27 cellular contexts compared by ENCODE assay signal in genomic region chr9:11269036-11269435, GRCh38.
DNase-seq lines count a peak whose midpoint lies in the region; TF ChIP-seq lines count a peak whose summit lies in the region.
"Had no signal": no experiment of that assay in that cellular context is flagged by ENCODE, and none has a peak within 500 bp of the region (broad histone marks: within the 10 kb centered on the region; RNA-seq: fewer than 3 reads in every experiment).

No MANE protein-coding gene starts in this region.

- intact Hi-C loops in activated CD4-positive, alpha-beta memory T cell treated with anti-CD3 and anti-CD28 coated beads for 36 hours (cut with micrococcal nuclease) = no loop called here

- POLR2A ChIA-PET in activated CD4-positive, alpha-beta memory T cell treated with anti-CD3 and anti-CD28 coated beads for 36 hours (lab: Charles Lee) = no interaction called here

- H3K4me1 ChIP-seq in BE2C = no peaks in the 10 kb centered on the region
- H3K4me1 ChIP-seq: A549, testis, uterus had no signal

- H3K27ac Mint-ChIP-seq in activated CD4-positive, alpha-beta memory T cell treated with anti-CD3 and anti-CD28 coated beads for 36 hours = no peak overlapping the region
- H3K27ac Mint-ChIP-seq: activated CD4-positive, alpha-beta T cell treated with anti-CD3 and anti-CD28 coated beads for 36 hours; brain; CD4-positive, alpha-beta memory T cell; T-helper 2 cell treated with Interferon-gamma antibody and Interleukin-4, amounts not matched to agents 5 μg/mL and 100 μg/mL, for 36 hours had no signal

- no peaks in the 10 kb centered on the region for H3K36me3 ChIP-seq in BE2C
- H3K36me3 ChIP-seq: uterus had no signal

- H3K9me3 ChIP-seq in BE2C = no peaks in the 10 kb centered on the region
- H3K9me3 ChIP-seq: testis, uterus had no signal

- peaks cover 35% of the 10 kb centered on the region for H3K9me3 Mint-ChIP-seq in activated CD4-positive, alpha-beta memory T cell treated with anti-CD3 and anti-CD28 coated beads for 36 hours

- TF ChIP-seq POLR2A in NB4 (IDR thresholded peaks at IDR 0.05; ENCODE audit: extremely low read depth, insufficient read length) = no peak

- H3K4me3 Mint-ChIP-seq in activated CD4-positive, alpha-beta memory T cell treated with anti-CD3 and anti-CD28 coated beads for 36 hours = no peak overlapping the region
- H3K4me3 Mint-ChIP-seq: activated CD4-positive, alpha-beta T cell treated with anti-CD3 and anti-CD28 coated beads for 36 hours; brain; CD4-positive, alpha-beta memory T cell; T-helper 2 cell treated with Interferon-gamma antibody and Interleukin-4, amounts not matched to agents 5 μg/mL and 100 μg/mL, for 36 hours had no signal

- H3K27me3 Mint-ChIP-seq in activated CD4-positive, alpha-beta memory T cell treated with anti-CD3 and anti-CD28 coated beads for 36 hours = no peaks in the 10 kb centered on the region
- H3K27me3 Mint-ChIP-seq: activated CD4-positive, alpha-beta T cell treated with anti-CD3 and anti-CD28 coated beads for 36 hours; CD4-positive, alpha-beta memory T cell had no signal

- H3K36me3 Mint-ChIP-seq in activated CD4-positive, alpha-beta memory T cell treated with anti-CD3 and anti-CD28 coated beads for 36 hours = no peaks in the 10 kb centered on the region
- H3K36me3 Mint-ChIP-seq: brain; CD4-positive, alpha-beta memory T cell had no signal

- no peak for TF ChIP-seq CTCF in NB4 (IDR thresholded peaks at IDR 0.05; ENCODE audit: low read depth, low read length)
- TF ChIP-seq CTCF in epithelial cell of esophagus (IDR thresholded peaks at IDR 0.05; ENCODE audit: insufficient read depth, low read depth, low read length, missing control alignments) = no peak
- no peak for TF ChIP-seq CTCF in BE2C (IDR thresholded peaks at IDR 0.05; ENCODE audit: low read depth, low read length)

- CTCF ChIA-PET in activated CD4-positive, alpha-beta memory T cell treated with anti-CD3 and anti-CD28 coated beads for 36 hours (lab: Charles Lee) = no interaction called here

- H3K27me3 ChIP-seq in BE2C = no peaks in the 10 kb centered on the region
- H3K27me3 ChIP-seq: testis, uterus had no signal

- H3K4me1 Mint-ChIP-seq in activated CD4-positive, alpha-beta memory T cell treated with anti-CD3 and anti-CD28 coated beads for 36 hours (ENCODE audit: low read depth) = no peaks in the 10 kb centered on the region
- H3K4me1 Mint-ChIP-seq: activated CD4-positive, alpha-beta T cell treated with anti-CD3 and anti-CD28 coated beads for 36 hours; brain; CD4-positive, alpha-beta memory T cell had no signal

- DNase-seq in NCI-H146 (lab: John Stamatoyannopoulos, UW) (peak; percentile 2), NCI-H146 treated with DMSO at 0.1 percent for 48 hours (lab: John Stamatoyannopoulos, UW; ENCODE audit: unreplicated experiment) (no peak), NB4 (ENCODE audit: low read depth) (peak; percentile 25), epithelial cell of esophagus (ENCODE audit: low read depth) (peak; percentile 18), lung microvascular endothelial cell (ENCODE audit: low read depth in 2 of 2) (peak; percentile 0 to 2), BE2C (no peak)
- DNase-seq in activated CD4-positive, alpha-beta memory T cell treated with anti-CD3 and anti-CD28 coated beads for 36 hours = no peak
- DNase-seq in effector CD8-positive, alpha-beta T cell (lab: John Stamatoyannopoulos, UW) = no peak
- DNase-seq: activated CD4-positive, alpha-beta T cell treated with anti-CD3 and anti-CD28 coated beads for 36 hours; activated CD8-positive, alpha-beta memory T cell treated with anti-CD3 and anti-CD28 coated beads for 24 hours; activated T-cell treated with anti-CD3 and anti-CD28 coated beads, Interleukin-2, amount 50 U/mL, for 1 hour; AML-193; CD4-positive, alpha-beta memory T cell; DMS153; foreskin fibroblast; GDM1; head of caudate nucleus; NCI-H1048; NCI-H2029; nucleus accumbens; SHP77 treated with DMSO at 0.1 percent for 48 hours; stimulated activated naive CD8-positive, alpha-beta T cell treated with anti-CD3 and anti-CD28 coated beads, Interleukin-15, Interleukin-2, amounts not matched to agents 100 U/mL and 50 U/mL, for 24 hours; testis; uterus had no signal

- H3K4me3 ChIP-seq in NB4 (ENCODE audit: low read depth, low read length) (no peak overlapping the region), epithelial cell of esophagus (ENCODE audit: low read length) (no peak overlapping the region), BE2C (ENCODE audit: low read depth, low read length) (no peak overlapping the region)
- H3K4me3 ChIP-seq: A549, testis, uterus had no signal

Comparison
In these comparisons a context has a peak if more than half of its experiments do, and no peak if none do; other contexts are left out.
1. DNase-seq: peak in NCI-H146 (single experiment), NB4 (single experiment), epithelial cell of esophagus (single experiment) and lung microvascular endothelial cell (2 of 2); none in NCI-H146 treated with DMSO at 0.1 percent for 48 hours (single experiment), activated CD4-positive, alpha-beta memory T cell treated with anti-CD3 and anti-CD28 coated beads for 36 hours (single experiment), BE2C (single experiment) and effector CD8-positive, alpha-beta T cell (single experiment).